In the genomic region with DNA sequence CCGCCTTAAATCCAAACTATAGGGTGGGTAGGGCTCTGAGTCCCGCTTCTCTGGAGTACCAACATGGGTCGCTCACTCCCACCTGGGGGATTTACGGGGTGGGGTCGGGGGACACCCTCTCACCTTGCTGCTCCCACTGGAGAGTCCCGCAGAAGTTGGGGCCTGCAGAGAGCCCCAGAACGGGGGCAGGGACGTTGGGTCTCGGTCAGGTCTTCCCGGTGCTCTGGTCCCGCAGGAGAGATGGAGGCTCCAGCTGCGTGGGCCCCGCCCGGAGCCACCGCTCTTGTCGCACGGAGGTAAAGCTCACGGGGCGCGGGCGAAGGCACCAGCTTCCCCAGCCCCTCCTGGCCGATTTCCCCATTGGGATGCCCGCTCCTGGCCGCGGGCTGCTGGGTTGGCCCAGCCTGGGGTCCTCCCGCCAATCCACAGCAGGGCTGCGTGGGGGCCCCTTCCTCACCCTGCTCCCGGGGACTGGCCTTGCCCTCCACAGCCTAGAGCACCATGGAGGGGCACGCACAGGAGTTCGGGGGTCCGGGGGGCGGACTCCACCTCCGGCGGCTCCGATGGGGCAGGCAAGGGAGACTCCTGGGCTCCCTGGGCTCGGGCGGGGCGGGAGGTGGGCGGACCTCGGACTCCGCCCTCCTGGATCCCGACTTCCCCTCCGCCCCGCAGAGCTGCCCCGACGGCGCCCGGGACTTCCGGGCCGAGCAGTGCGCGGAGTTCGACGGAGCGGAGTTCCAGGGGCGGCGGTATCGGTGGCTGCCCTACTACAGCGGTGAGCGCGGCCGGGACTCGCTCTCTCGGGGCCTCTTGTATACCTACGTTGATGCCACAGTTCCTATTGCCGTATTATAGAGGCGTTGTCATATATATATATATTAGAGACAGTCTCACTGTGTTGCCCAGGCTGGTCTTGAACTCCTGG, we compare ENCODE assay signal across 8 cellular contexts. TPM values are rescaled to one million over a fixed set of nuclear protein-coding genes. Genes with fewer than 3 reads are reported as not detected.
DNase-seq lines count a peak whose midpoint lies in the region; ATAC-seq, FAIRE-seq and TF ChIP-seq lines count a peak whose summit lies in the region.

No MANE protein-coding gene starts in this region.

- H4K20me1 ChIP-seq in Karpas-422 (ENCODE audit: insufficient read depth, low read depth, low read length), result no peaks in the 10 kb centered on the region

- H3K9me2 ChIP-seq in Karpas-422 (replicated peaks; ENCODE audit: insufficient read depth, low read length), result no peaks in the 10 kb centered on the region

- TF ChIP-seq POLR2A in ovary (IDR thresholded peaks at IDR 0.05) (no peak), vagina (IDR thresholded peaks at IDR 0.05) (no peak)

- no peak for TF ChIP-seq CTCF in AG09309 (IDR thresholded peaks at IDR 0.05; ENCODE audit: control insufficient read depth, insufficient read depth, low read depth, low read length, missing control alignments)
- TF ChIP-seq CTCF in ovary (IDR thresholded peaks at IDR 0.05), result no peak
- TF ChIP-seq CTCF in vagina (IDR thresholded peaks at IDR 0.05), result no peak

- peak overlapping the region; percentile 64 for H3K4me3 Mint-ChIP-seq in activated CD4-positive, alpha-beta memory T cell treated with anti-CD3 and anti-CD28 coated beads for 36 hours

- DNase-seq in AG09309 (ENCODE audit: low read depth) (no peak), GM19239 (ENCODE audit: insufficient read length, low spot score) (peak; percentile 40), Karpas-422 (peak; percentile 92), ovary (peak in 1 of 5 donors; percentile 21), vagina (ENCODE audit: extremely low spot score in 2 of 2) (no peak), middle frontal gyrus (ENCODE audit: extremely low spot score, low spot score) (no peak)
- DNase-seq in activated CD4-positive, alpha-beta memory T cell treated with anti-CD3 and anti-CD28 coated beads for 36 hours, result peak; percentile 64

- 73 to 77% (median 74%) methylated on average over 49 to 67 of the region's 67 CpGs for WGBS in ovary, 3 donors

- H2AFZ ChIP-seq in Karpas-422 (ENCODE audit: low read length), result peak overlapping the region; percentile 68; the same call in 1 of the 2 replicates

- no peak for FAIRE-seq in GM19239 (lab: Jason Lieb, UNC)

- H3K27me3 ChIP-seq in Karpas-422 (ENCODE audit: low read length), result no peaks in the 10 kb centered on the region
- H3K27me3 ChIP-seq in ovary, result no peaks in the 10 kb centered on the region
- no peaks in the 10 kb centered on the region for H3K27me3 ChIP-seq in vagina

- H3K27me3 Mint-ChIP-seq in activated CD4-positive, alpha-beta memory T cell treated with anti-CD3 and anti-CD28 coated beads for 36 hours, result peaks cover 51% of the 10 kb centered on the region

- H3K9me3 ChIP-seq in Karpas-422 (ENCODE audit: low read length) (no peaks in the 10 kb centered on the region), ovary (no peaks in the 10 kb centered on the region), vagina (no peaks in the 10 kb centered on the region)

- no peaks in the 10 kb centered on the region for H3K9me3 Mint-ChIP-seq in activated CD4-positive, alpha-beta memory T cell treated with anti-CD3 and anti-CD28 coated beads for 36 hours

- no peak overlapping the region for H3K27ac Mint-ChIP-seq in activated CD4-positive, alpha-beta memory T cell treated with anti-CD3 and anti-CD28 coated beads for 36 hours

- intact Hi-C loops in activated CD4-positive, alpha-beta memory T cell treated with anti-CD3 and anti-CD28 coated beads for 36 hours (cut with micrococcal nuclease), result loop anchor here (5.0 kb wide), 1 partner anchor 47 kb away; no protein-coding TSS in a partner anchor
- intact Hi-C loops in ovary (cut with DNase I) (no loop called here), vagina (cut with DNase I) (no loop called here)

- H3K9ac ChIP-seq in Karpas-422 (ENCODE audit: low read length), result peak overlapping the region; percentile 70

- no peak for TF ChIP-seq EP300 in ovary (IDR thresholded peaks at IDR 0.05)

- H3K36me3 Mint-ChIP-seq in activated CD4-positive, alpha-beta memory T cell treated with anti-CD3 and anti-CD28 coated beads for 36 hours, result no peaks in the 10 kb centered on the region

- peaks cover 25% of the 10 kb centered on the region for H3K4me1 Mint-ChIP-seq in activated CD4-positive, alpha-beta memory T cell treated with anti-CD3 and anti-CD28 coated beads for 36 hours (ENCODE audit: low read depth)

- H3K4me2 ChIP-seq in Karpas-422 (ENCODE audit: low read depth, low read length, poor library complexity, severe bottlenecking), result peak overlapping the region; percentile 83

- H3K4me1 ChIP-seq in Karpas-422 (ENCODE audit: low read length) (peaks cover 83% of the 10 kb centered on the region), ovary (ENCODE audit: insufficient read depth) (peaks cover 7% of the 10 kb centered on the region), vagina (peaks cover 24% of the 10 kb centered on the region)

- H3K36me3 ChIP-seq in Karpas-422 (ENCODE audit: insufficient read depth, low read length) (no peaks in the 10 kb centered on the region), ovary (no peaks in the 10 kb centered on the region), vagina (no peaks in the 10 kb centered on the region)

- H3K27ac ChIP-seq in Karpas-422 (ENCODE audit: low read length) (peak overlapping the region; percentile 92), ovary (no peak overlapping the region), vagina (no peak overlapping the region)

- H3K4me3 ChIP-seq in AG09309 (ENCODE audit: control insufficient read depth, low read depth, low read length) (peak overlapping the region; percentile 15), Karpas-422 (ENCODE audit: low read length) (peak overlapping the region; percentile 69), ovary (peak overlapping the region; percentile 35), vagina (peak overlapping the region; percentile 41 to 44)

- POLR2A ChIA-PET in activated CD4-positive, alpha-beta memory T cell treated with anti-CD3 and anti-CD28 coated beads for 36 hours (lab: Charles Lee), result no interaction called here

- CTCF ChIA-PET in activated CD4-positive, alpha-beta memory T cell treated with anti-CD3 and anti-CD28 coated beads for 36 hours (lab: Charles Lee), result interaction anchor here (1.4 kb wide), 1 partner anchor 226 kb away, joined by 5 read pairs; no protein-coding TSS in a partner anchor

- peak; percentile 67 for ATAC-seq in esophagus mucosa

- H3K79me2 ChIP-seq in Karpas-422 (ENCODE audit: low read length), result no peaks in the 10 kb centered on the region

RNA-seq across cellular contexts. Expression of a gene that starts 8.4 kb away (rescaled TPM):
- 12.9 and 18.0 TPM in 2 replicates for total RNA-seq in Karpas-422 (2014; rRNA removed; shearing (Covaris generic); ENCODE audit: low replicate concordance)
- total RNA-seq in activated CD4-positive, alpha-beta memory T cell treated with anti-CD3 and anti-CD28 coated beads for 36 hours, result under 1 TPM; 0.62 to 0.65 TPM
- total RNA-seq in esophagus mucosa (5.1 TPM), ovary (10 to 100 TPM in 6 of 7 donors, 1 to 10 TPM in 1; 4.6 to 35.4 (median 19.6) TPM), vagina (16.2 TPM)
- polyA plus RNA-seq in ovary, result 10 to 100 TPM in 1 of 2 donors, 1 to 10 TPM in 1; 9.3 to 18.3 TPM

Comparison
In these comparisons a context has a peak if more than half of its experiments do, and no peak if none do; other contexts are left out.
1. DNase-seq: peak in GM19239 (single experiment), Karpas-422 (single experiment) and activated CD4-positive, alpha-beta memory T cell treated with anti-CD3 and anti-CD28 coated beads for 36 hours (single experiment); none in AG09309 (single experiment), vagina (0 of 2) and middle frontal gyrus (single experiment).
2. H3K4me3 ChIP-seq: peak in every context shown above with its lines; median percentile 69 in Karpas-422; 42 in vagina; 35 in ovary; 15 in AG09309.